ENCODE assay signal across 8 cellular contexts in genomic region chr1:161225178-161225533, GRCh38. TPM values are rescaled to one million over a fixed set of nuclear protein-coding genes. Genes with fewer than 3 reads are reported as not detected.
DNase-seq lines count a peak whose midpoint lies in the region; ATAC-seq and TF ChIP-seq lines count a peak whose summit lies in the region.

No MANE protein-coding gene starts in this region.

- TF ChIP-seq CTCF in cardiac muscle cell (IDR thresholded peaks at IDR 0.05; ENCODE audit: low read depth, low read length) (no peak), upper lobe of left lung (IDR thresholded peaks at IDR 0.05) (no peak)

- no peak overlapping the region for H3K4me3 ChIP-seq in cardiac muscle cell
- peak overlapping the region; percentile 21 to 45 for H3K4me3 ChIP-seq in mucosa of rectum (ENCODE audit: low read length in 2 of 2)
- H3K4me3 ChIP-seq in upper lobe of left lung: no peak overlapping the region

- peaks cover 15% of the 10 kb centered on the region for H3K36me3 Mint-ChIP-seq in activated naive CD8-positive, alpha-beta T cell treated with anti-CD3 and anti-CD28 coated beads, Interleukin-2, amount 50 U/mL, for 24 hours (ENCODE audit: low read depth)

- no peak for DNase-seq in cardiac muscle cell (ENCODE audit: low read depth in 1 of 2, low spot score in 1 of 2)
- no peak for DNase-seq in Right ventricle myocardium inferior (ENCODE audit: missing footprints)
- DNase-seq in activated naive CD8-positive, alpha-beta T cell treated with anti-CD3 and anti-CD28 coated beads, Interleukin-2, amount 50 U/mL, for 24 hours: no peak
- no peak for DNase-seq in upper lobe of left lung
- no peak for DNase-seq in DMS114 treated with DMSO at 0.1 percent for 48 hours (lab: John Stamatoyannopoulos, UW; ENCODE audit: unreplicated experiment)
- DNase-seq in islet precursor cell: no peak

- ATAC-seq in Right ventricle myocardium inferior: no peak
- ATAC-seq in activated naive CD8-positive, alpha-beta T cell treated with anti-CD3 and anti-CD28 coated beads, Interleukin-2, amount 50 U/mL, for 24 hours: peak; percentile 3
- peak in 1 of 2 donors; percentile 1 for ATAC-seq in upper lobe of left lung (ENCODE audit: low FRiP score in 2 of 2)
- no peak for ATAC-seq in GM18520 (IDR thresholded peaks at IDR 0.05; ENCODE audit: unreplicated experiment)

- peak overlapping the region in 1 of 2 donors; percentile 7 for H3K9ac ChIP-seq in mucosa of rectum (ENCODE audit: low read depth in 1 of 2, low read length in 2 of 2)

- no peaks in the 10 kb centered on the region for H3K9me3 ChIP-seq in cardiac muscle cell (ENCODE audit: low read depth)
- no peaks in the 10 kb centered on the region for H3K9me3 ChIP-seq in mucosa of rectum (ENCODE audit: control insufficient read depth in 2 of 2, low read length in 2 of 2)
- no peaks in the 10 kb centered on the region for H3K9me3 ChIP-seq in upper lobe of left lung

- no peaks in the 10 kb centered on the region for H3K27me3 ChIP-seq in cardiac muscle cell
- no peaks in the 10 kb centered on the region for H3K27me3 ChIP-seq in mucosa of rectum (ENCODE audit: control insufficient read depth in 2 of 2, insufficient read depth in 2 of 2, low read length in 2 of 2)
- no peaks in the 10 kb centered on the region for H3K27me3 ChIP-seq in upper lobe of left lung

- no peaks in the 10 kb centered on the region for H3K9me3 Mint-ChIP-seq in activated naive CD8-positive, alpha-beta T cell treated with anti-CD3 and anti-CD28 coated beads, Interleukin-2, amount 50 U/mL, for 24 hours

- H3K27ac Mint-ChIP-seq in activated naive CD8-positive, alpha-beta T cell treated with anti-CD3 and anti-CD28 coated beads, Interleukin-2, amount 50 U/mL, for 24 hours: peak overlapping the region; percentile 97

- intact Hi-C loops in Right ventricle myocardium inferior (cut with DNase I): loop anchor here (2.0 to 5.0 kb wide), 2 partner anchors 14 to 142 kb away; partner anchors contain the start of gene CFAP126

- H3K27ac ChIP-seq in cardiac muscle cell: peak overlapping the region; percentile 73
- peak overlapping the region; percentile 53 to 63 for H3K27ac ChIP-seq in mucosa of rectum (ENCODE audit: low read depth in 2 of 2, low read length in 2 of 2)
- peak overlapping the region in 3 of 4 donors; percentile 36 to 76 (median 54) for H3K27ac ChIP-seq in upper lobe of left lung

- no peak for TF ChIP-seq POLR2A in upper lobe of left lung (IDR thresholded peaks at IDR 0.05)

- no peaks in the 10 kb centered on the region for H3K36me3 ChIP-seq in cardiac muscle cell
- H3K36me3 ChIP-seq in mucosa of rectum (ENCODE audit: control insufficient read depth in 2 of 2, insufficient read depth in 2 of 2, low read length in 2 of 2): peaks cover 17 to 18% of the 10 kb centered on the region in 2 donors
- peaks cover 4 to 22% (median 22%) of the 10 kb centered on the region in 4 donors for H3K36me3 ChIP-seq in upper lobe of left lung

- peaks cover 44% of the 10 kb centered on the region for H3K4me1 Mint-ChIP-seq in activated naive CD8-positive, alpha-beta T cell treated with anti-CD3 and anti-CD28 coated beads, Interleukin-2, amount 50 U/mL, for 24 hours

- 74 to 77% methylated on average over 7 of the region's 7 CpGs for WGBS in upper lobe of left lung, 2 donors

- peaks cover 2% of the 10 kb centered on the region for H3K27me3 Mint-ChIP-seq in activated naive CD8-positive, alpha-beta T cell treated with anti-CD3 and anti-CD28 coated beads, Interleukin-2, amount 50 U/mL, for 24 hours

- peak overlapping the region; percentile 98 for H3K4me3 Mint-ChIP-seq in activated naive CD8-positive, alpha-beta T cell treated with anti-CD3 and anti-CD28 coated beads, Interleukin-2, amount 50 U/mL, for 24 hours

- TF ChIP-seq EP300 in upper lobe of left lung (IDR thresholded peaks at IDR 0.05): peak in 1 of 4 donors; percentile 13

- peaks cover 8% of the 10 kb centered on the region for H3K4me1 ChIP-seq in cardiac muscle cell (ENCODE audit: low read depth)
- peaks cover 17 to 21% of the 10 kb centered on the region in 2 donors for H3K4me1 ChIP-seq in mucosa of rectum (ENCODE audit: control insufficient read depth in 2 of 2, insufficient read depth in 2 of 2, low read length in 2 of 2)
- H3K4me1 ChIP-seq in upper lobe of left lung: peaks cover 13 to 29% (median 26%) of the 10 kb centered on the region in 4 donors

RNA-seq across cellular contexts. Expression of gene TOMM40L, which starts 0.7 kb away (rescaled TPM):
- 12.5 and 21.6 TPM in 2 replicates for total RNA-seq in cardiac muscle cell
- polyA plus RNA-seq in cardiac muscle cell: 12.6 and 13.6 TPM in 2 replicates
- total RNA-seq in Right ventricle myocardium inferior: 39.1 TPM
- total RNA-seq in upper lobe of left lung: 10 to 100 TPM in 3 of 6 donors, 1 to 10 TPM in 3; 3.1 to 14.4 (median 9.9) TPM

RNA-seq across cellular contexts. Expression of gene APOA2, which starts 1.7 kb away (rescaled TPM):
- 1.0 TPM in 1 of 2 replicates, not detected in the other for total RNA-seq in cardiac muscle cell
- polyA plus RNA-seq in cardiac muscle cell: 3.1 TPM in 1 of 2 replicates, not detected in the other
- total RNA-seq in Right ventricle myocardium inferior: not detected
- total RNA-seq in upper lobe of left lung: 1 to 10 TPM in 2 of 6 donors, not detected in 4; 2.5 to 3.7 TPM

RNA-seq across cellular contexts. Expression of gene FCER1G, which starts 10.1 kb away (rescaled TPM):
- total RNA-seq in cardiac muscle cell (not detected in 2 replicates), Right ventricle myocardium inferior (38.3 TPM), upper lobe of left lung (100 to 1,000 TPM in 5 of 6 donors, 10 to 100 TPM in 1; 75.4 to 233 (median 176) TPM)
- 0.50 TPM in 1 of 2 replicates, not detected in the other for polyA plus RNA-seq in cardiac muscle cell

RNA-seq across cellular contexts. Expression of gene NR1I3, which starts 12.8 kb away (rescaled TPM):
- total RNA-seq in cardiac muscle cell (0.33 TPM in 1 of 2 replicates, not detected in the other), Right ventricle myocardium inferior (not detected), upper lobe of left lung (not detected)
- not detected in 2 replicates for polyA plus RNA-seq in cardiac muscle cell

RNA-seq across cellular contexts. Expression of gene NDUFS2, which starts 23.0 kb away (rescaled TPM):
- total RNA-seq in cardiac muscle cell (183 and 204 TPM in 2 replicates), Right ventricle myocardium inferior (334 TPM), upper lobe of left lung (100 to 1,000 TPM in 2 of 6 donors, 10 to 100 TPM in 4; 65.7 to 194 (median 84.4) TPM)
- polyA plus RNA-seq in cardiac muscle cell: 346 and 367 TPM in 2 replicates

Comparison
In these comparisons a context has a peak if more than half of its experiments do, and no peak if none do; other contexts are left out.
1. RNA of gene FCER1G, which starts 10.1 kb away (total RNA-seq): 75.4 to 233 TPM in upper lobe of left lung and 38.3 TPM in Right ventricle myocardium inferior (single experiment); not detected in cardiac muscle cell; every median in the first group is over 10 times any median in the second.
2. H3K4me3 ChIP-seq: peak in mucosa of rectum (2 of 2); none in cardiac muscle cell (single experiment) and upper lobe of left lung (0 of 4).
3. Peak in every context shown above with its lines, with median percentiles within 50 percentile points of each other: H3K27ac ChIP-seq.